In genomic region chr2:33412920-33413319, GRCh38 we compare ENCODE assay signal across 8 cellular contexts.
DNase-seq lines count a peak whose midpoint lies in the region; ATAC-seq and TF ChIP-seq lines count a peak whose summit lies in the region.

No MANE protein-coding gene starts in this region.

- no peaks in the 10 kb centered on the region for H3K27me3 ChIP-seq in fibroblast of lung (ENCODE audit: control insufficient read depth, insufficient read depth, low read length)

- no peaks in the 10 kb centered on the region for H4K20me1 ChIP-seq in fibroblast of lung (ENCODE audit: control insufficient read depth, extremely low read depth, insufficient read depth, low read length)

- no peak overlapping the region for H3K9ac ChIP-seq in fibroblast of lung (ENCODE audit: insufficient read depth, low read length)

- intact Hi-C loops in sciatic nerve (cut with DNase I): no loop called here

- no peaks in the 10 kb centered on the region for H3K36me3 ChIP-seq in fibroblast of lung (ENCODE audit: control insufficient read depth, insufficient read depth, low read length)

- H3K9me3 ChIP-seq in fibroblast of lung (ENCODE audit: control insufficient read depth, insufficient read depth, low read depth, low read length): no peaks in the 10 kb centered on the region

- no peaks in the 10 kb centered on the region for H3K79me2 ChIP-seq in fibroblast of lung (ENCODE audit: control insufficient read depth, insufficient read depth, low read length)

- H3K4me1 ChIP-seq in fibroblast of lung (ENCODE audit: control insufficient read depth, extremely low read depth, insufficient read depth, low read length): peaks cover 4% of the 10 kb centered on the region

- TF ChIP-seq CTCF in fibroblast of lung (conservative IDR thresholded peaks at IDR 0.05 in 1 of 2, IDR thresholded peaks at IDR 0.05 in 1 of 2; ENCODE audit: low read depth in 1 of 2, low read length in 2 of 2): peak; percentile 61 to 67

- H3K4me2 ChIP-seq in fibroblast of lung (ENCODE audit: extremely low read depth, insufficient read depth, low read length): no peak overlapping the region

- no peak overlapping the region for H2AFZ ChIP-seq in fibroblast of lung (ENCODE audit: low read length)

- DNase-seq in NCI-H1105 treated with DMSO at 0.1 percent for 48 hours (lab: John Stamatoyannopoulos, UW): peak; percentile 6
- DNase-seq in NCI-H1105 (lab: John Stamatoyannopoulos, UW): no peak
- peak; percentile 8 for DNase-seq in NCI-H69 (lab: John Stamatoyannopoulos, UW)
- DNase-seq in fibroblast of lung (ENCODE audit: low read depth in 2 of 2): peak; percentile 70 to 80
- DNase-seq in sciatic nerve (ENCODE audit: low spot score): no peak
- no peak for DNase-seq in NCI-H1694 treated with DMSO at 0.1 percent for 48 hours (lab: John Stamatoyannopoulos, UW)
- DNase-seq in stimulated activated CD4-positive, alpha-beta T cell treated with anti-CD3 and anti-CD28 coated beads, Interleukin-4, amount 100 ng/mL, for 24 hours: no peak

- ATAC-seq in sciatic nerve: peak; percentile 42
- no peak for ATAC-seq in GM19023 (IDR thresholded peaks at IDR 0.05; ENCODE audit: unreplicated experiment)

- H3K4me3 ChIP-seq in fibroblast of lung (replicated peaks in 1 of 4; ENCODE audit: control extremely low read depth in 1 of 4, insufficient read depth in 1 of 4, low read depth in 3 of 4, low read length in 4 of 4): no peak overlapping the region

- no peak overlapping the region for H3K27ac ChIP-seq in fibroblast of lung (ENCODE audit: insufficient read depth, low read length)

Comparison
In these comparisons a context has a peak if more than half of its experiments do, and no peak if none do; other contexts are left out.
1. DNase-seq: peak in NCI-H1105 treated with DMSO at 0.1 percent for 48 hours (single experiment), NCI-H69 (single experiment) and fibroblast of lung (2 of 2); none in NCI-H1105 (single experiment), sciatic nerve (single experiment), NCI-H1694 treated with DMSO at 0.1 percent for 48 hours (single experiment) and stimulated activated CD4-positive, alpha-beta T cell treated with anti-CD3 and anti-CD28 coated beads, Interleukin-4, amount 100 ng/mL, for 24 hours (single experiment).